21 cellular contexts compared by ENCODE assay signal in genomic region chr21:37667380-37667779, GRCh38.
"Had no signal": no experiment of that assay in that cellular context is flagged by ENCODE, and none has a peak within 500 bp of the region (broad histone marks: within the 10 kb centered on the region; RNA-seq: fewer than 3 reads in every experiment).

No MANE protein-coding gene starts in this region.

- H3K27me3 ChIP-seq: foreskin keratinocyte, hepatocyte, right lobe of liver, stomach, transverse colon had no signal

- H3K79me2 ChIP-seq: hepatocyte had no signal

- H3K9me3 Mint-ChIP-seq: mesothelial cell of epicardium; nephron; stimulated activated effector memory CD8-positive, alpha-beta T cell treated with anti-CD3 and anti-CD28 coated beads, Interleukin-12 subunit alpha, Interleukin-12 subunit beta, amount 100 ng/mL, for 72 hours had no signal

- H3K36me3 ChIP-seq: right lobe of liver, stomach, thoracic aorta, transverse colon had no signal

- H3K4me3 Mint-ChIP-seq: mesothelial cell of epicardium; nephron; stimulated activated effector memory CD8-positive, alpha-beta T cell treated with anti-CD3 and anti-CD28 coated beads, Interleukin-12 subunit alpha, Interleukin-12 subunit beta, amount 100 ng/mL, for 72 hours had no signal

- H3K9me3 ChIP-seq: psoas muscle, right lobe of liver, stomach, thoracic aorta, transverse colon had no signal

- FAIRE-seq: kidney had no signal

- H2AFZ ChIP-seq: hepatocyte had no signal

- ATAC-seq: foreskin keratinocyte, left cardiac atrium, psoas muscle had no signal

- H3K4me2 ChIP-seq: hepatocyte had no signal

- DNase-seq: caudate nucleus; effector memory CD4-positive, alpha-beta T cell; foreskin keratinocyte; head of caudate nucleus; kidney; left cardiac atrium; mammary epithelial cell; psoas muscle; retina; right lobe of liver; stimulated activated CD4-positive, alpha-beta T cell treated with anti-CD3 and anti-CD28 coated beads, Interleukin-4, amount 100 ng/mL, for 1 hour; stimulated activated CD8-positive, alpha-beta memory T cell treated with anti-CD3 and anti-CD28 coated beads, Interleukin-4, amount 100 ng/mL, for 48 hours; stomach; substantia nigra; transverse colon had no signal

- H3K27ac ChIP-seq: coronary artery, foreskin keratinocyte, hepatocyte, psoas muscle, right lobe of liver, stomach, thoracic aorta, transverse colon had no signal

- H3K4me3 ChIP-seq: coronary artery, hepatocyte, psoas muscle, right lobe of liver, stomach, thoracic aorta, transverse colon had no signal

- H3K27ac Mint-ChIP-seq: mesothelial cell of epicardium; stimulated activated effector memory CD8-positive, alpha-beta T cell treated with anti-CD3 and anti-CD28 coated beads, Interleukin-12 subunit alpha, Interleukin-12 subunit beta, amount 100 ng/mL, for 72 hours had no signal

- H3K4me1 Mint-ChIP-seq: mesothelial cell of epicardium; stimulated activated effector memory CD8-positive, alpha-beta T cell treated with anti-CD3 and anti-CD28 coated beads, Interleukin-12 subunit alpha, Interleukin-12 subunit beta, amount 100 ng/mL, for 72 hours had no signal

- H3K36me3 Mint-ChIP-seq: mesothelial cell of epicardium; stimulated activated effector memory CD8-positive, alpha-beta T cell treated with anti-CD3 and anti-CD28 coated beads, Interleukin-12 subunit alpha, Interleukin-12 subunit beta, amount 100 ng/mL, for 72 hours had no signal

- H3K4me1 ChIP-seq: foreskin keratinocyte, psoas muscle, right lobe of liver, stomach, transverse colon had no signal
